14 cellular contexts compared by ENCODE assay signal in genomic region chr1:10506677-10507047, GRCh38. TPM values are rescaled to one million over a fixed set of nuclear protein-coding genes. Genes with fewer than 3 reads are reported as not detected.
"Had no signal": no experiment of that assay in that cellular context is flagged by ENCODE, and none has a peak within 500 bp of the region (broad histone marks: within the 10 kb centered on the region; RNA-seq: fewer than 3 reads in every experiment).

No MANE protein-coding gene starts in this region.

- H3K9me3 ChIP-seq: heart right ventricle, left lung, lower lobe of right lung, neutrophil, spleen had no signal

- H3K36me3 ChIP-seq: heart right ventricle, left lung, lower lobe of right lung, neutrophil had no signal

- H3K36me3 Mint-ChIP-seq: naive B cell; stimulated activated memory B cell treated with anti-CD40 and anti-IgM and Interleukin-4, amounts not matched to agents 10 μg/mL and 1 μg/mL and 100 μg/mL, for 72 hours had no signal

- H3K9me3 Mint-ChIP-seq: memory B cell; naive B cell; nephron progenitor cell; stimulated activated memory B cell treated with anti-CD40 and anti-IgM and Interleukin-4, amounts not matched to agents 10 μg/mL and 1 μg/mL and 100 μg/mL, for 72 hours had no signal

- DNase-seq: cortex of kidney; heart right ventricle; left lung; lower lobe of right lung; spleen; stimulated activated CD4-positive, alpha-beta T cell treated with anti-CD3 and anti-CD28 coated beads, Interleukin-4, amount 100 ng/mL, for 24 hours; trophoblast cell had no signal

- H3K27ac ChIP-seq: dorsolateral prefrontal cortex, heart right ventricle, left lung, lower lobe of right lung, neutrophil, spleen had no signal

- H3K27me3 ChIP-seq: dorsolateral prefrontal cortex, heart right ventricle, left lung, neutrophil, spleen had no signal

- H3K27me3 Mint-ChIP-seq: memory B cell; naive B cell; stimulated activated memory B cell treated with anti-CD40 and anti-IgM and Interleukin-4, amounts not matched to agents 10 μg/mL and 1 μg/mL and 100 μg/mL, for 72 hours had no signal

- H3K27ac Mint-ChIP-seq: memory B cell; nephron progenitor cell; stimulated activated memory B cell treated with anti-CD40 and anti-IgM and Interleukin-4, amounts not matched to agents 10 μg/mL and 1 μg/mL and 100 μg/mL, for 72 hours had no signal

- H3K4me3 Mint-ChIP-seq: memory B cell; naive B cell; nephron progenitor cell; stimulated activated memory B cell treated with anti-CD40 and anti-IgM and Interleukin-4, amounts not matched to agents 10 μg/mL and 1 μg/mL and 100 μg/mL, for 72 hours had no signal

- H3K4me3 ChIP-seq: heart right ventricle, left lung, lower lobe of right lung, spleen had no signal

RNA-seq across cellular contexts. Expression of gene CORT, which starts 56.8 kb away (rescaled TPM):
- total RNA-seq: glomerular endothelial cell, lower lobe of right lung had no signal
